In genomic region chr12:47066278-47067048, GRCh38 we compare ENCODE assay signal across 13 cellular contexts. TPM values are rescaled to one million over a fixed set of nuclear protein-coding genes. Genes with fewer than 3 reads are reported as not detected.
DNase-seq lines count a peak whose midpoint lies in the region; ATAC-seq, FAIRE-seq and TF ChIP-seq lines count a peak whose summit lies in the region.
"Had no signal": no experiment of that assay in that cellular context is flagged by ENCODE, and none has a peak within 500 bp of the region (broad histone marks: within the 10 kb centered on the region; RNA-seq: fewer than 3 reads in every experiment).

No MANE protein-coding gene starts in this region.

- no peaks in the 10 kb centered on the region for H3K36me3 Mint-ChIP-seq in activated CD8-positive, alpha-beta memory T cell treated with anti-CD3 and anti-CD28 coated beads, Interleukin-2, amount 10 ng/mL, durations not matched to agents 7 days and 5 days
- H3K36me3 Mint-ChIP-seq in stimulated activated naive CD8-positive, alpha-beta T cell treated with anti-CD3 and anti-CD28 coated beads, Interleukin-15, Interleukin-2, amounts not matched to agents 100 ng/mL and 50 ng/mL, for 24 hours (ENCODE audit: low read depth) = no peaks in the 10 kb centered on the region
- H3K36me3 Mint-ChIP-seq: memory B cell had no signal

- no peak for FAIRE-seq in bronchial epithelial cell (lab: Jason Lieb, UNC)

- H3K4me3 Mint-ChIP-seq in activated CD8-positive, alpha-beta memory T cell treated with anti-CD3 and anti-CD28 coated beads, Interleukin-2, amount 10 ng/mL, durations not matched to agents 7 days and 5 days = no peak overlapping the region
- H3K4me3 Mint-ChIP-seq in stimulated activated naive CD8-positive, alpha-beta T cell treated with anti-CD3 and anti-CD28 coated beads, Interleukin-15, Interleukin-2, amounts not matched to agents 100 ng/mL and 50 ng/mL, for 24 hours = no peak overlapping the region
- H3K4me3 Mint-ChIP-seq: memory B cell had no signal

- peaks cover 14% of the 10 kb centered on the region for H3K4me1 Mint-ChIP-seq in activated CD8-positive, alpha-beta memory T cell treated with anti-CD3 and anti-CD28 coated beads, Interleukin-2, amount 10 ng/mL, durations not matched to agents 7 days and 5 days
- H3K4me1 Mint-ChIP-seq in stimulated activated naive CD8-positive, alpha-beta T cell treated with anti-CD3 and anti-CD28 coated beads, Interleukin-15, Interleukin-2, amounts not matched to agents 100 ng/mL and 50 ng/mL, for 24 hours (ENCODE audit: low read depth) = peaks cover 28% of the 10 kb centered on the region

- no peak for DNase-seq in activated CD8-positive, alpha-beta memory T cell treated with anti-CD3 and anti-CD28 coated beads, Interleukin-2, amount 10 ng/mL, durations not matched to agents 7 days and 5 days
- no peak for DNase-seq in activated CD8-positive, alpha-beta memory T cell treated with anti-CD3 and anti-CD28 coated beads, Interleukin-2, amount 50 U/mL, for 48 hours
- DNase-seq in bronchial epithelial cell (ENCODE audit: low read depth) (peak; percentile 45), posterior cingulate gyrus (no peak)
- DNase-seq in stimulated activated CD8-positive, alpha-beta memory T cell treated with anti-CD3 and anti-CD28 coated beads, Interleukin-4, amount 100 ng/mL, for 48 hours = no peak
- DNase-seq: activated effector memory CD4-positive, alpha-beta T cell treated with Interleukin-2 at 50 U/mL for 16 hours; spleen; upper lobe of right lung had no signal

- ATAC-seq in activated CD8-positive, alpha-beta memory T cell treated with anti-CD3 and anti-CD28 coated beads, Interleukin-2, amount 10 ng/mL, durations not matched to agents 7 days and 5 days = peak; percentile 33
- peak; percentile 47 for ATAC-seq in HG03280 (IDR thresholded peaks at IDR 0.05; ENCODE audit: unreplicated experiment)
- ATAC-seq in GM21526 (IDR thresholded peaks at IDR 0.05; ENCODE audit: low FRiP score, unreplicated experiment) = no peak
- ATAC-seq: upper lobe of right lung had no signal

- CTCF ChIA-PET in activated CD8-positive, alpha-beta memory T cell treated with anti-CD3 and anti-CD28 coated beads, Interleukin-2, amount 10 ng/mL, durations not matched to agents 7 days and 5 days (lab: Charles Lee) = no interaction called here

- H3K36me3 ChIP-seq in bronchial epithelial cell (ENCODE audit: control insufficient read depth, insufficient read depth, low read length) = no peaks in the 10 kb centered on the region
- H3K36me3 ChIP-seq: esophagus muscularis mucosa, spleen, upper lobe of right lung had no signal

- H3K27me3 ChIP-seq in bronchial epithelial cell (ENCODE audit: control insufficient read depth, insufficient read depth, low read length) = no peaks in the 10 kb centered on the region
- H3K27me3 ChIP-seq: esophagus muscularis mucosa, spleen, upper lobe of right lung had no signal

- TF ChIP-seq CTCF in bronchial epithelial cell (IDR thresholded peaks at IDR 0.05; ENCODE audit: insufficient read depth, low read length, severe bottlenecking) = no peak

- H3K9me3 Mint-ChIP-seq in activated CD8-positive, alpha-beta memory T cell treated with anti-CD3 and anti-CD28 coated beads, Interleukin-2, amount 10 ng/mL, durations not matched to agents 7 days and 5 days (ENCODE audit: low read depth) = no peaks in the 10 kb centered on the region
- peaks cover 4% of the 10 kb centered on the region for H3K9me3 Mint-ChIP-seq in stimulated activated naive CD8-positive, alpha-beta T cell treated with anti-CD3 and anti-CD28 coated beads, Interleukin-15, Interleukin-2, amounts not matched to agents 100 ng/mL and 50 ng/mL, for 24 hours
- H3K9me3 Mint-ChIP-seq: memory B cell had no signal

- H3K27ac Mint-ChIP-seq in activated CD8-positive, alpha-beta memory T cell treated with anti-CD3 and anti-CD28 coated beads, Interleukin-2, amount 10 ng/mL, durations not matched to agents 7 days and 5 days = peak overlapping the region; percentile 28
- H3K27ac Mint-ChIP-seq in stimulated activated naive CD8-positive, alpha-beta T cell treated with anti-CD3 and anti-CD28 coated beads, Interleukin-15, Interleukin-2, amounts not matched to agents 100 ng/mL and 50 ng/mL, for 24 hours = peak overlapping the region; percentile 42
- H3K27ac Mint-ChIP-seq: memory B cell had no signal

- H3K4me3 ChIP-seq in bronchial epithelial cell (ENCODE audit: low read depth, low read length) = no peak overlapping the region
- H3K4me3 ChIP-seq: esophagus muscularis mucosa, spleen, upper lobe of right lung had no signal

- intact Hi-C loops in posterior cingulate gyrus (cut with DNase I) = no loop called here

- H3K27me3 Mint-ChIP-seq in activated CD8-positive, alpha-beta memory T cell treated with anti-CD3 and anti-CD28 coated beads, Interleukin-2, amount 10 ng/mL, durations not matched to agents 7 days and 5 days = no peaks in the 10 kb centered on the region
- no peaks in the 10 kb centered on the region for H3K27me3 Mint-ChIP-seq in stimulated activated naive CD8-positive, alpha-beta T cell treated with anti-CD3 and anti-CD28 coated beads, Interleukin-15, Interleukin-2, amounts not matched to agents 100 ng/mL and 50 ng/mL, for 24 hours
- H3K27me3 Mint-ChIP-seq: memory B cell had no signal

RNA-seq across cellular contexts. Expression of gene PCED1B, which starts 13.0 kb away (rescaled TPM):
- total RNA-seq in activated CD8-positive, alpha-beta memory T cell treated with anti-CD3 and anti-CD28 coated beads, Interleukin-2, amount 10 ng/mL, durations not matched to agents 7 days and 5 days = 10 to 100 TPM; 44.3 to 63.2 TPM
- total RNA-seq in bronchial epithelial cell = 0.51 and 1.3 TPM in 2 replicates

RNA-seq across cellular contexts. Expression of gene AMIGO2, which starts 13.3 kb away (rescaled TPM):
- total RNA-seq in activated CD8-positive, alpha-beta memory T cell treated with anti-CD3 and anti-CD28 coated beads, Interleukin-2, amount 10 ng/mL, durations not matched to agents 7 days and 5 days = 10 to 100 TPM; 11.6 to 14.2 TPM
- 3.7 and 61.1 TPM in 2 replicates for total RNA-seq in bronchial epithelial cell

Comparison
In these comparisons a context has a peak if more than half of its experiments do, and no peak if none do; other contexts are left out.
1. RNA of gene PCED1B, which starts 13.0 kb away (total RNA-seq): 44.3 to 63.2 TPM in activated CD8-positive, alpha-beta memory T cell treated with anti-CD3 and anti-CD28 coated beads, Interleukin-2, amount 10 ng/mL, durations not matched to agents 7 days and 5 days; 0.51 to 1.3 TPM in bronchial epithelial cell; every median in the first group is over 10 times any median in the second.